In genomic region chr5:24547127-24547526, GRCh38 we compare ENCODE assay signal across 15 cellular contexts.
DNase-seq lines count a peak whose midpoint lies in the region; ATAC-seq and TF ChIP-seq lines count a peak whose summit lies in the region.
"Had no signal": no experiment of that assay in that cellular context is flagged by ENCODE, and none has a peak within 500 bp of the region (broad histone marks: within the 10 kb centered on the region; RNA-seq: fewer than 3 reads in every experiment).

No MANE protein-coding gene starts in this region.

- H3K4me3 ChIP-seq in endocrine pancreas (ENCODE audit: control insufficient read depth, insufficient read depth, low read length), result peak overlapping the region; percentile 40
- H3K4me3 ChIP-seq in stomach, result no peak overlapping the region
- H3K4me3 ChIP-seq: smooth muscle cell, upper lobe of left lung had no signal

- H3K36me3 ChIP-seq in endocrine pancreas (ENCODE audit: control insufficient read depth, insufficient read depth, low read length), result peaks cover 5% of the 10 kb centered on the region
- no peaks in the 10 kb centered on the region for H3K36me3 ChIP-seq in stomach
- H3K36me3 ChIP-seq: upper lobe of left lung had no signal

- no peak for ATAC-seq in GM21529 (IDR thresholded peaks at IDR 0.05; ENCODE audit: unreplicated experiment)
- ATAC-seq: Panc1; stimulated activated effector memory CD8-positive, alpha-beta T cell treated with anti-CD3 and anti-CD28 coated beads, Interleukin-12 subunit alpha, Interleukin-12 subunit beta, amount 100 ng/mL, for 72 hours had no signal

- H3K27me3 ChIP-seq in endocrine pancreas (ENCODE audit: control insufficient read depth, insufficient read depth, low read length) (no peaks in the 10 kb centered on the region), stomach (no peaks in the 10 kb centered on the region)
- H3K27me3 ChIP-seq: upper lobe of left lung had no signal

- H3K9ac ChIP-seq in endocrine pancreas (ENCODE audit: control insufficient read depth, insufficient read depth, low read length), result no peak overlapping the region

- WGBS in stomach, 5 donors, result 9 to 24% (median 15%) methylated on average over 2 of the region's 2 CpGs

- TF ChIP-seq EP300 in stomach (IDR thresholded peaks at IDR 0.05), result no peak

- no peak for TF ChIP-seq POLR2A in stomach (IDR thresholded peaks at IDR 0.05)

- intact Hi-C loops in stomach (cut with DNase I; ENCODE audit: low total_unique reads), result no loop called here

- H3K4me1 ChIP-seq in endocrine pancreas (ENCODE audit: control insufficient read depth, insufficient read depth, low read length) (peaks cover 10% of the 10 kb centered on the region), stomach (no peaks in the 10 kb centered on the region)
- H3K4me1 ChIP-seq: upper lobe of left lung had no signal

- TF ChIP-seq CTCF in GM10266 (IDR thresholded peaks at IDR 0.05; ENCODE audit: control insufficient read depth, insufficient read depth, low read depth, missing control alignments), result no peak
- TF ChIP-seq CTCF in stomach (IDR thresholded peaks at IDR 0.05), result no peak

- peak; percentile 54 for DNase-seq in DMS153 (lab: John Stamatoyannopoulos, UW)
- DNase-seq in NCI-H1436 (lab: John Stamatoyannopoulos, UW), result peak; percentile 75
- peak; percentile 17 for DNase-seq in NCI-H510A (lab: John Stamatoyannopoulos, UW)
- DNase-seq in GM10266 (ENCODE audit: extremely low spot score), result no peak
- no peak for DNase-seq in OCI-M1 (lab: John Stamatoyannopoulos, UW)
- DNase-seq in stomach, result no peak
- DNase-seq: effector memory CD4-positive, alpha-beta T cell; hypothalamus; posterior cingulate gyrus; upper lobe of left lung had no signal

- H3K9me3 ChIP-seq in endocrine pancreas (ENCODE audit: control insufficient read depth, low read length) (no peaks in the 10 kb centered on the region), stomach (peaks cover 0 to 4% (median 0%) of the 10 kb centered on the region in 4 donors)
- H3K9me3 ChIP-seq: upper lobe of left lung had no signal

- H3K27ac ChIP-seq in stomach, result no peak overlapping the region
- H3K27ac ChIP-seq: upper lobe of left lung had no signal

Comparison
In these comparisons a context has a peak if more than half of its experiments do, and no peak if none do; other contexts are left out.
1. DNase-seq: peak in DMS153 (single experiment), NCI-H1436 (single experiment) and NCI-H510A (single experiment); none in GM10266 (single experiment), OCI-M1 (single experiment) and stomach (single experiment).